ENCODE assay signal across 16 cellular contexts in the genomic region with DNA sequence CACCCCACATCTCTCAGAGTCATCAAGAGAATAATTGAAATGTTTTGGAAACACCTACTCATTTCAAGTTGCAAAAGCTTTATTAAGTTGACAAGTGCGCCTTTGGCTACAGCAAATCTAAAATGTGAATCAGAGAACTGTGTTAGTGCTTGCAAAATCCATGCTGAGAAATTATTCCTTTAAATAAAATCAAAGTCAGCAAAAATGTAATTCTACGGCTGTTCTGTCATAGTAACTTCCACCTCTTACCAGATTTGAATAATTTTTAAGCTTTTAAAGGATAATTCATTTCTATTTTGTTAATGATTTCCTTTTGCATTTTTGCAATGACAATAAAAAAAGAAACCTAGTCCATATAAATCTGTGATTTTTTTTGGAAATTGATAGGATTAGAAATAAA.
DNase-seq lines count a peak whose midpoint lies in the region; ATAC-seq and TF ChIP-seq lines count a peak whose summit lies in the region.
"Had no signal": no experiment of that assay in that cellular context is flagged by ENCODE, and none has a peak within 500 bp of the region (broad histone marks: within the 10 kb centered on the region; RNA-seq: fewer than 3 reads in every experiment).

No MANE protein-coding gene starts in this region.

- no peaks in the 10 kb centered on the region for H3K9me3 Mint-ChIP-seq in activated T-cell treated with anti-CD3 and anti-CD28 coated beads, Interleukin-2, amount 50 U/mL, for 4 hours

- TF ChIP-seq POLR2A in breast epithelium (IDR thresholded peaks at IDR 0.05) = no peak

- H3K79me2 ChIP-seq in mammary epithelial cell (ENCODE audit: insufficient read depth, low read length) = no peaks in the 10 kb centered on the region
- H3K79me2 ChIP-seq in SU-DHL-6 (ENCODE audit: insufficient read depth, low read length) = no peaks in the 10 kb centered on the region

- no peak for TF ChIP-seq CTCF in mammary epithelial cell (conservative IDR thresholded peaks at IDR 0.05 in 1 of 2, IDR thresholded peaks at IDR 0.05 in 1 of 2; ENCODE audit: extremely low read depth in 1 of 2, insufficient read depth in 1 of 2, low read depth in 1 of 2, low read length in 2 of 2)
- TF ChIP-seq CTCF in breast epithelium (IDR thresholded peaks at IDR 0.05) = no peak
- no peak for TF ChIP-seq CTCF in SU-DHL-6 (IDR thresholded peaks at IDR 0.05; ENCODE audit: insufficient read depth, low read length, poor library complexity, severe bottlenecking)

- WGBS in mammary epithelial cell (ENCODE audit: low coverage, missing lambda C conversion rate) = 38% methylated on average over 2 of the region's 2 CpGs

- dilution Hi-C loops in mammary epithelial cell (cut with HindIII; ENCODE audit: low sequenced_read_pairs) = no loop called here

- no peak for ATAC-seq in HG03521 (IDR thresholded peaks at IDR 0.05; ENCODE audit: unreplicated experiment)
- ATAC-seq in activated T-cell treated with anti-CD3 and anti-CD28 coated beads, Interleukin-2, amount 50 U/mL, for 4 hours = no peak
- ATAC-seq: CD8-positive, alpha-beta T cell had no signal

- no peak overlapping the region for H3K4me3 Mint-ChIP-seq in activated T-cell treated with anti-CD3 and anti-CD28 coated beads, Interleukin-2, amount 50 U/mL, for 4 hours
- H3K4me3 Mint-ChIP-seq: B cell; CD8-positive, alpha-beta T cell had no signal

- H3K9me3 ChIP-seq in mammary epithelial cell (replicated peaks; ENCODE audit: insufficient read depth, low read length) = no peaks in the 10 kb centered on the region
- H3K9me3 ChIP-seq in breast epithelium = no peaks in the 10 kb centered on the region
- H3K9me3 ChIP-seq in SU-DHL-6 (ENCODE audit: insufficient read depth, low read length) = no peaks in the 10 kb centered on the region
- H3K9me3 ChIP-seq in neuron (ENCODE audit: low read length) = no peaks in the 10 kb centered on the region
- H3K9me3 ChIP-seq: BLaER1 treated with 17β-estradiol and CSF1 and Interleukin-3, amounts not matched to agents 10 nM and 100 nM; HAP-1 had no signal

- no peaks in the 10 kb centered on the region for H3K36me3 ChIP-seq in mammary epithelial cell (ENCODE audit: insufficient read depth, low read length)
- H3K36me3 ChIP-seq in breast epithelium = no peaks in the 10 kb centered on the region
- no peaks in the 10 kb centered on the region for H3K36me3 ChIP-seq in SU-DHL-6 (ENCODE audit: low read length)
- no peaks in the 10 kb centered on the region for H3K36me3 ChIP-seq in neuron (ENCODE audit: insufficient read depth, low read length)
- H3K36me3 ChIP-seq: BLaER1 treated with 17β-estradiol and CSF1 and Interleukin-3, amounts not matched to agents 10 nM and 100 nM; HAP-1 had no signal

- no peaks in the 10 kb centered on the region for H3K36me3 Mint-ChIP-seq in activated T-cell treated with anti-CD3 and anti-CD28 coated beads, Interleukin-2, amount 50 U/mL, for 4 hours (ENCODE audit: insufficient read depth)
- H3K36me3 Mint-ChIP-seq: CD8-positive, alpha-beta T cell had no signal

- H3K9me2 ChIP-seq in SU-DHL-6 (replicated peaks; ENCODE audit: insufficient read depth, low read length) = no peaks in the 10 kb centered on the region

- H4K20me1 ChIP-seq in mammary epithelial cell (ENCODE audit: insufficient read depth, low read length) (no peaks in the 10 kb centered on the region), SU-DHL-6 (ENCODE audit: low read depth, low read length) (no peaks in the 10 kb centered on the region)
- H4K20me1 ChIP-seq: BLaER1 treated with 17β-estradiol and CSF1 and Interleukin-3, amounts not matched to agents 10 nM and 100 nM had no signal

- H3K27me3 ChIP-seq in mammary epithelial cell (ENCODE audit: insufficient read depth, low read length) (no peaks in the 10 kb centered on the region), breast epithelium (no peaks in the 10 kb centered on the region), SU-DHL-6 (ENCODE audit: low read length) (no peaks in the 10 kb centered on the region), neuron (ENCODE audit: insufficient read depth, low read length) (no peaks in the 10 kb centered on the region)
- H3K27me3 ChIP-seq: BLaER1 treated with 17β-estradiol and CSF1 and Interleukin-3, amounts not matched to agents 10 nM and 100 nM had no signal

- H3F3A ChIP-seq in SU-DHL-6 (ENCODE audit: insufficient read depth) = no peaks in the 10 kb centered on the region

- no peak overlapping the region for H3K27ac ChIP-seq in mammary epithelial cell (ENCODE audit: insufficient read depth, low read depth, low read length)
- H3K27ac ChIP-seq in breast epithelium = no peak overlapping the region
- H3K27ac ChIP-seq in SU-DHL-6 (ENCODE audit: low read depth, low read length) = no peak overlapping the region
- H3K27ac ChIP-seq: 22Rv1; BLaER1 treated with 17β-estradiol and CSF1 and Interleukin-3, amounts not matched to agents 10 nM and 100 nM had no signal

- no peaks in the 10 kb centered on the region for H3K4me1 Mint-ChIP-seq in activated T-cell treated with anti-CD3 and anti-CD28 coated beads, Interleukin-2, amount 50 U/mL, for 4 hours (ENCODE audit: low read depth)
- H3K4me1 Mint-ChIP-seq: B cell had no signal

- CTCF ChIA-PET in mammary epithelial cell (lab: Charles Lee; ENCODE audit: low non-redundant PET) = no interaction called here

- H3K4me3 ChIP-seq in mammary epithelial cell (replicated peaks in 1 of 3; ENCODE audit: insufficient read depth in 1 of 3, low read depth in 2 of 3, low read length in 3 of 3) (no peak overlapping the region), breast epithelium (no peak overlapping the region), SU-DHL-6 (ENCODE audit: insufficient read depth, low read length, poor library complexity, severe bottlenecking) (no peak overlapping the region), neuron (ENCODE audit: low read length) (no peak overlapping the region)
- H3K4me3 ChIP-seq: BLaER1 treated with 17β-estradiol and CSF1 and Interleukin-3, amounts not matched to agents 10 nM and 100 nM; HAP-1 had no signal

- BruUV-seq in mammary epithelial cell (replicated peaks; lab: Mats Ljungman, UMichigan) = no TSS peak

- H2AFZ ChIP-seq in mammary epithelial cell (ENCODE audit: low read depth, low read length) = no peak overlapping the region
- peak overlapping the region; percentile 26 for H2AFZ ChIP-seq in SU-DHL-6 (ENCODE audit: low read depth, low read length, severe bottlenecking)
- H2AFZ ChIP-seq in neuron (ENCODE audit: low read depth, low read length) = peak overlapping the region; percentile 46

- H3K4me2 ChIP-seq in mammary epithelial cell (ENCODE audit: insufficient read depth, low read depth, low read length) = no peak overlapping the region
- H3K4me2 ChIP-seq in SU-DHL-6 (ENCODE audit: low read depth, low read length, poor library complexity, severe bottlenecking) = no peak overlapping the region
- H3K4me2 ChIP-seq: BLaER1 treated with 17β-estradiol and CSF1 and Interleukin-3, amounts not matched to agents 10 nM and 100 nM had no signal

- H3K9ac ChIP-seq in mammary epithelial cell (ENCODE audit: insufficient read depth, low read length) = no peak overlapping the region
- H3K9ac ChIP-seq in SU-DHL-6 (ENCODE audit: low read length) = no peak overlapping the region
- H3K9ac ChIP-seq: BLaER1 treated with 17β-estradiol and CSF1 and Interleukin-3, amounts not matched to agents 10 nM and 100 nM had no signal

- intact Hi-C loops in mammary epithelial cell (cut with micrococcal nuclease) (no loop called here), breast epithelium (cut with DNase I; ENCODE audit: low total_unique reads) (no loop called here)

- H3K4me1 ChIP-seq in mammary epithelial cell (ENCODE audit: insufficient read depth, low read length) = no peaks in the 10 kb centered on the region
- no peaks in the 10 kb centered on the region for H3K4me1 ChIP-seq in breast epithelium
- no peaks in the 10 kb centered on the region for H3K4me1 ChIP-seq in neuron (ENCODE audit: insufficient read depth, low read length)
- H3K4me1 ChIP-seq: BLaER1 treated with 17β-estradiol and CSF1 and Interleukin-3, amounts not matched to agents 10 nM and 100 nM; HAP-1 had no signal

- H3K27me3 Mint-ChIP-seq in activated T-cell treated with anti-CD3 and anti-CD28 coated beads, Interleukin-2, amount 50 U/mL, for 4 hours (ENCODE audit: low read depth) = no peaks in the 10 kb centered on the region
- H3K27me3 Mint-ChIP-seq: B cell had no signal

- in situ Hi-C loops in mammary epithelial cell (cut with MboI; ENCODE audit: low sequenced_read_pairs in 2 of 2) = no loop called here

- DNase-seq in mammary epithelial cell (peak; percentile 30), breast epithelium (ENCODE audit: low spot score in 2 of 2) (no peak), cerebellar cortex (ENCODE audit: low spot score) (no peak)
- no peak for DNase-seq in activated T-cell treated with anti-CD3 and anti-CD28 coated beads, Interleukin-2, amount 50 U/mL, for 4 hours
- DNase-seq: Calu3; CD8-positive, alpha-beta T cell; DMS79 treated with DMSO at 0.1 percent for 48 hours; GF-D8; KBM-7 had no signal
